18 cellular contexts compared by ENCODE assay signal in the genomic region with DNA sequence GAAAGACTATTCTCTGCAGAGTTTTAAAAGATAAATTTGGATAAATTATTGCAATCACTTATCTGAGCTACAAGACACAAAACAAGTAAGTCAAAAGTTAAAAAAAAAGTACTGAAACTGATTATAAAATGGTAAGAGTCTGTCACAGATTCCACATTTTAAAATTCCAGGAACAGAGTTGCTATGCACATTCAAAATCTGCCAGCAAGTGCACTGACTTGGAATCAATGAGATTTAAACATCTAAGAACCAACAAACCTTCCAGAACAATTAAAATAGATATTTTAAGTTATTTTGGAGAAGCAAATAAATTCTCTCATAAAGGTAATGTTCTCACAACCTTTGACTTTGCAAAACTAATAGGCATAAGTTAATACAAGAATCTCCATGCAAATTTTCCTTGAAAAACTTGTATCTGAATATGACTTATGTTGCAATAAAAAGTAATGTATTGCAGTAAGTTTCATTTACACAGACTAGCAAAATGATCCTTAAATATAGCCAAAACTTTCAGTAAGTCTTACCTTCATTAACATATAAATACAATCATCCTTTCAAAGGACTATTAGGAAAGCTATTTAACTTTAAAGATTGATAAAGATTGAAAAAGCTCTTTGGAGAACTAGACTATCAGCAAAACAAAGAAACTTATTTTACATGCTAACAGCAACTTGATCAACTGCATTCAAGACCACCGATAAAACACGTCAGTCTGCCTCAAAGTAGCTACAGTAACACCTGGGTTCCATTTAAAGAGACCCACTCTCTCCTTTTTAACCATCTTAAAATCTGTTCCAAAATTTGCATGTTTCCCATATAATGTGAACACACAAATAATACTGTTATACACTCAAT. TPM values are rescaled to one million over a fixed set of nuclear protein-coding genes. Genes with fewer than 3 reads are reported as not detected.
A peak's percentile ranks its signal among the peaks of the same experiment; 100 is the strongest.
DNase-seq lines count a peak whose midpoint lies in the region; ATAC-seq and TF ChIP-seq lines count a peak whose summit lies in the region.
"Had no signal": no experiment of that assay in that cellular context is flagged by ENCODE, and none has a peak within 500 bp of the region (broad histone marks: within the 10 kb centered on the region; RNA-seq: fewer than 3 reads in every experiment).

No MANE protein-coding gene starts in this region.

- TF ChIP-seq POLR2A in upper lobe of left lung (IDR thresholded peaks at IDR 0.05) = no peak

- no peak overlapping the region for H3K4me3 Mint-ChIP-seq in activated T-cell treated with anti-CD3 and anti-CD28 coated beads, Interleukin-2, amount 50 U/mL, for 24 hours
- H3K4me3 Mint-ChIP-seq: activated naive CD4-positive, alpha-beta T cell treated with anti-CD3 and anti-CD28 coated beads, Interleukin-2, amount 10 ng/mL, durations not matched to agents 7 days and 5 days; CD4-positive, alpha-beta T cell had no signal

- no peak for TF ChIP-seq CTCF in left ventricle myocardium inferior (IDR thresholded peaks at IDR 0.05; ENCODE audit: borderline replicate concordance)
- no peak for TF ChIP-seq CTCF in right atrium auricular region (IDR thresholded peaks at IDR 0.05)
- TF ChIP-seq CTCF in upper lobe of left lung (IDR thresholded peaks at IDR 0.05) = no peak

- no peaks in the 10 kb centered on the region for H3K9me3 ChIP-seq in left ventricle myocardium inferior (replicated peaks)
- H3K9me3 ChIP-seq in right atrium auricular region = no peaks in the 10 kb centered on the region
- no peaks in the 10 kb centered on the region for H3K9me3 ChIP-seq in iPS-15b (ENCODE audit: control insufficient read depth, insufficient read depth, low read length)
- H3K9me3 ChIP-seq in upper lobe of left lung = no peaks in the 10 kb centered on the region
- H3K9me3 ChIP-seq: ascending aorta had no signal

- peaks cover 6% of the 10 kb centered on the region for H3K4me1 Mint-ChIP-seq in activated T-cell treated with anti-CD3 and anti-CD28 coated beads, Interleukin-2, amount 50 U/mL, for 24 hours (ENCODE audit: low read depth)
- H3K4me1 Mint-ChIP-seq: activated naive CD4-positive, alpha-beta T cell treated with anti-CD3 and anti-CD28 coated beads, Interleukin-2, amount 10 ng/mL, durations not matched to agents 7 days and 5 days had no signal

- H3K27me3 ChIP-seq in left ventricle myocardium inferior (ENCODE audit: low read depth) (no peaks in the 10 kb centered on the region), right atrium auricular region (no peaks in the 10 kb centered on the region), iPS-15b (ENCODE audit: control insufficient read depth, insufficient read depth, low read length) (no peaks in the 10 kb centered on the region), upper lobe of left lung (no peaks in the 10 kb centered on the region)
- H3K27me3 ChIP-seq: ascending aorta had no signal

- H3K36me3 ChIP-seq in left ventricle myocardium inferior (no peaks in the 10 kb centered on the region), right atrium auricular region (no peaks in the 10 kb centered on the region), iPS-15b (ENCODE audit: control insufficient read depth, insufficient read depth, low read length) (no peaks in the 10 kb centered on the region), upper lobe of left lung (no peaks in the 10 kb centered on the region)
- H3K36me3 ChIP-seq: ascending aorta had no signal

- no peaks in the 10 kb centered on the region for H3K9me3 Mint-ChIP-seq in activated T-cell treated with anti-CD3 and anti-CD28 coated beads, Interleukin-2, amount 50 U/mL, for 24 hours
- H3K9me3 Mint-ChIP-seq: activated naive CD4-positive, alpha-beta T cell treated with anti-CD3 and anti-CD28 coated beads, Interleukin-2, amount 10 ng/mL, durations not matched to agents 7 days and 5 days; CD4-positive, alpha-beta T cell had no signal

- TF ChIP-seq EP300 in upper lobe of left lung (IDR thresholded peaks at IDR 0.05) = no peak

- H3K4me3 ChIP-seq in left ventricle myocardium inferior (peak overlapping the region; percentile 75), right atrium auricular region (peak overlapping the region in 1 of 2 donors; percentile 14), iPS-15b (ENCODE audit: low read depth, low read length) (peak overlapping the region; percentile 14), upper lobe of left lung (peak overlapping the region in 3 of 4 donors; percentile 54 to 64 (median 57))

- peaks cover 74% of the 10 kb centered on the region for H3K4me1 ChIP-seq in left ventricle myocardium inferior
- H3K4me1 ChIP-seq in right atrium auricular region = peaks cover 0 to 22% of the 10 kb centered on the region in 2 donors
- peaks cover 33% of the 10 kb centered on the region for H3K4me1 ChIP-seq in iPS-15b (ENCODE audit: control insufficient read depth, insufficient read depth, low read length)
- H3K4me1 ChIP-seq in upper lobe of left lung = peaks cover 0 to 15% (median 6%) of the 10 kb centered on the region in 4 donors
- H3K4me1 ChIP-seq: ascending aorta had no signal

- DNase-seq in left ventricle myocardium inferior = no peak
- DNase-seq in right atrium auricular region (ENCODE audit: low spot score) = no peak
- peak; percentile 37 for DNase-seq in astrocyte of the hippocampus (ENCODE audit: low read depth, low spot score)
- no peak for DNase-seq in upper lobe of left lung
- DNase-seq in activated CD4-positive, alpha-beta T cell treated with anti-CD3 and anti-CD28 coated beads, Interleukin-2, amount 50 U/mL, for 1 hour = no peak
- DNase-seq in activated T-cell treated with anti-CD3 and anti-CD28 coated beads, Interleukin-2, amount 50 U/mL, for 24 hours = no peak
- no peak for DNase-seq in HPDE6-E6E7 (ENCODE audit: extremely low spot score)
- DNase-seq: activated CD4-positive, alpha-beta T cell treated with anti-CD3 and anti-CD28 coated beads, Interleukin-2, amount 50 U/mL, for 48 hours; activated naive CD4-positive, alpha-beta T cell treated with anti-CD3 and anti-CD28 coated beads, Interleukin-2, amount 10 ng/mL, durations not matched to agents 7 days and 5 days; CD4-positive, alpha-beta T cell; kidney glomerular epithelial cell; NCI-H1930; NCI-H526; OCI-M1 had no signal

- intact Hi-C loops in left ventricle myocardium inferior (cut with micrococcal nuclease) = no loop called here

- H3K9ac ChIP-seq in iPS-15b (ENCODE audit: low read depth, low read length) = no peak overlapping the region

- H3K27ac Mint-ChIP-seq in activated T-cell treated with anti-CD3 and anti-CD28 coated beads, Interleukin-2, amount 50 U/mL, for 24 hours = no peak overlapping the region
- H3K27ac Mint-ChIP-seq: activated naive CD4-positive, alpha-beta T cell treated with anti-CD3 and anti-CD28 coated beads, Interleukin-2, amount 10 ng/mL, durations not matched to agents 7 days and 5 days; CD4-positive, alpha-beta T cell had no signal

- H3K27ac ChIP-seq in left ventricle myocardium inferior (replicated peaks) (peak overlapping the region; percentile 32), right atrium auricular region (no peak overlapping the region), upper lobe of left lung (peak overlapping the region in 2 of 4 donors; percentile 86 to 89)
- H3K27ac ChIP-seq: ascending aorta had no signal

- no peaks in the 10 kb centered on the region for H3K36me3 Mint-ChIP-seq in activated T-cell treated with anti-CD3 and anti-CD28 coated beads, Interleukin-2, amount 50 U/mL, for 24 hours (ENCODE audit: low read depth)
- H3K36me3 Mint-ChIP-seq: activated naive CD4-positive, alpha-beta T cell treated with anti-CD3 and anti-CD28 coated beads, Interleukin-2, amount 10 ng/mL, durations not matched to agents 7 days and 5 days had no signal

- ATAC-seq in upper lobe of left lung (ENCODE audit: low FRiP score in 2 of 2) = no peak
- ATAC-seq: esophagus mucosa, HepG2 had no signal

- peaks cover 14% of the 10 kb centered on the region for H3K27me3 Mint-ChIP-seq in activated T-cell treated with anti-CD3 and anti-CD28 coated beads, Interleukin-2, amount 50 U/mL, for 24 hours
- H3K27me3 Mint-ChIP-seq: activated naive CD4-positive, alpha-beta T cell treated with anti-CD3 and anti-CD28 coated beads, Interleukin-2, amount 10 ng/mL, durations not matched to agents 7 days and 5 days had no signal

- 61 to 62% methylated on average over 2 of the region's 2 CpGs for WGBS in upper lobe of left lung, 2 donors

RNA-seq across cellular contexts. Expression of a gene that starts 4.4 kb away (rescaled TPM):
- total RNA-seq in left ventricle myocardium inferior = 59.7 TPM
- total RNA-seq in right atrium auricular region = 10 to 100 TPM; 27.7 to 58.4 TPM
- total RNA-seq in upper lobe of left lung = 10 to 100 TPM; 33.2 to 74.6 (median 50.2) TPM
- total RNA-seq: CD4-positive, alpha-beta T cell had no signal
